9 cellular contexts compared by ENCODE assay signal in the genomic region with DNA sequence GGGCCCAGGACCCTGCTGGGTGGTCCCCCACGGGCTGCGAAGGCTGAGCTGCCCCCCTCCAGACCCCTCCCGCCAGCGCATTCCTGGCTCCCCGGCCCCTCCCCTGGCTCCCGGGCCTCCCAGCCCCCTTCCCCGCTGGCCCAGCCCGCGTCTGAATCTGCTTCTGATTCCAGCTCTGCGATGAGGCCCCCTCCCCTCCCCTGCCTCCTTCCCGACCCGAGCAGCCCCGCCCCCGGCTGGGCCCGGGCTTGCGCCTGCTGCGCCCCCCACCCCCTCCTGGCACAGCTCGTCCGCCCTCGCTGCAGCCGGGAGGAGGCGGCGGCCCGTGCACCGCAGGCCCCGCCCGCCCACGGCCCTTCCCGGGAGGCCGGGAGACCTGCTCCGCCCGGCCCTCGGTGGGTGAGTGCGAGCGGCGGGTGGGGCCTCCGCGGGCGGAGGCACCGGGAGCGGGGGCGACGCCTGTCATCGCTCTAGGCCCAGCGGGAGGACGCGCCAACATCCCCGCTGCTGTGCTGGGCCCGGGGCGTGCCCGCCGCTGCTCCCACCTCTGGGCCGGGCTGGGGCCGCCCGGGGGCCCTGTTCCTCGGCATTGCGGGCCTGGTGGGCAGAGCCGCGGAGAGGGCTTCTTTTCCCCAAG. TPM values are rescaled to one million over a fixed set of nuclear protein-coding genes. Genes with fewer than 3 reads are reported as not detected.
DNase-seq lines count a peak whose midpoint lies in the region; ATAC-seq and TF ChIP-seq lines count a peak whose summit lies in the region.
"Had no signal": no experiment of that assay in that cellular context is flagged by ENCODE, and none has a peak within 500 bp of the region (broad histone marks: within the 10 kb centered on the region; RNA-seq: fewer than 3 reads in every experiment).

TSS of gene NTN3 (plus strand) at position 282 of the 637 bp plus-strand sequence. CDS start 405 bp downstream, outside the sequence.

- H3K4me1 ChIP-seq in GM23338 (ENCODE audit: insufficient read depth) (peaks cover 20% of the 10 kb centered on the region), iPS-20b (ENCODE audit: insufficient read depth, low read length) (peaks cover 6% of the 10 kb centered on the region)

- H3K27me3 ChIP-seq in GM23338 (ENCODE audit: insufficient read depth) (peaks cover 68% of the 10 kb centered on the region), iPS-20b (ENCODE audit: insufficient read depth, low read length) (peaks cover 78% of the 10 kb centered on the region)

- H3K79me2 ChIP-seq in GM23338 (replicated peaks; ENCODE audit: insufficient read depth): no peaks in the 10 kb centered on the region

- H3K36me3 ChIP-seq in GM23338 (ENCODE audit: insufficient read depth) (no peaks in the 10 kb centered on the region), SK-N-MC (ENCODE audit: insufficient read depth, low read length) (no peaks in the 10 kb centered on the region), iPS-20b (ENCODE audit: insufficient read depth, low read depth, low read length) (no peaks in the 10 kb centered on the region)

- H4K20me1 ChIP-seq in GM23338 (replicated peaks; ENCODE audit: insufficient read depth): peaks cover 5% of the 10 kb centered on the region; the same call in 1 of the 2 replicates

- H3K36me3 Mint-ChIP-seq in GM23338 (ENCODE audit: low read depth): no peaks in the 10 kb centered on the region; the same call in 1 of the 3 replicates

- H3K27ac ChIP-seq in 22Rv1: peak within 1 kb of the TSS; percentile 95
- no peak within 1 kb of the TSS for H3K27ac ChIP-seq in GM23338 (ENCODE audit: low read depth)
- H3K27ac ChIP-seq in SK-N-MC: peak within 1 kb of the TSS; percentile 72
- H3K27ac ChIP-seq in iPS-20b (ENCODE audit: low read length): no peak within 1 kb of the TSS

- H3K9me3 ChIP-seq in SK-N-MC (ENCODE audit: low read depth, low read length) (no peaks in the 10 kb centered on the region), iPS-20b (ENCODE audit: insufficient read depth, low read depth, low read length) (no peaks in the 10 kb centered on the region)

- H3F3A ChIP-seq in GM23338 (replicated peaks; ENCODE audit: low read depth): peaks cover 18% of the 10 kb centered on the region

- peak within 1 kb of the TSS; percentile 45 for H3K4me3 Mint-ChIP-seq in GM23338
- H3K4me3 Mint-ChIP-seq: T-helper 1 cell treated with Interleukin-12 subunit alpha and Interleukin-12 subunit beta and Interleukin-4 antibody, amounts not matched to agents 30 μg/mL and 1 μg/mL, for 36 hours had no signal

- peak within 1 kb of the TSS; percentile 54 for H3K4me3 ChIP-seq in GM23338
- peak within 1 kb of the TSS; percentile 80 for H3K4me3 ChIP-seq in SK-N-MC
- H3K4me3 ChIP-seq in iPS-20b (ENCODE audit: low read length): peak within 1 kb of the TSS; percentile 7; the same call in 1 of the 2 replicates

- H3K4me2 ChIP-seq in GM23338: peak within 1 kb of the TSS; percentile 78

- no peaks in the 10 kb centered on the region for H3K9me3 Mint-ChIP-seq in GM23338
- H3K9me3 Mint-ChIP-seq: T-helper 1 cell treated with Interleukin-12 subunit alpha and Interleukin-12 subunit beta and Interleukin-4 antibody, amounts not matched to agents 30 μg/mL and 1 μg/mL, for 36 hours had no signal

- peaks cover 56% of the 10 kb centered on the region for H3K27me3 Mint-ChIP-seq in GM23338 (ENCODE audit: insufficient read depth, low read depth, poor library complexity)

- H3K27ac Mint-ChIP-seq in GM23338: no peak within 1 kb of the TSS
- H3K27ac Mint-ChIP-seq: T-helper 1 cell treated with Interleukin-12 subunit alpha and Interleukin-12 subunit beta and Interleukin-4 antibody, amounts not matched to agents 30 μg/mL and 1 μg/mL, for 36 hours had no signal

- peak; percentile 6 for ATAC-seq in GM23338
- no peak for ATAC-seq in GM18519 (IDR thresholded peaks at IDR 0.05; ENCODE audit: low FRiP score, unreplicated experiment)
- ATAC-seq in HG03460 (IDR thresholded peaks at IDR 0.05; ENCODE audit: unreplicated experiment): no peak

- no peak for TF ChIP-seq CTCF in 22Rv1 (IDR thresholded peaks at IDR 0.05)
- TF ChIP-seq CTCF in GM23338 (conservative IDR thresholded peaks at IDR 0.05; ENCODE audit: low read depth in 2 of 2): no peak

- H3K9ac ChIP-seq in SK-N-MC (ENCODE audit: insufficient read length) (peak within 1 kb of the TSS; percentile 68), iPS-20b (ENCODE audit: low read depth, low read length) (no peak within 1 kb of the TSS)

- H2AFZ ChIP-seq in GM23338: no peak within 1 kb of the TSS

- DNase-seq in GM23338 (ENCODE audit: low spot score): peak; percentile 71
- DNase-seq in SK-N-MC (ENCODE audit: low read depth, low spot score): no peak
- DNase-seq in COLO829 (ENCODE audit: low spot score): no peak
- no peak for DNase-seq in stimulated activated CD4-positive, alpha-beta T cell treated with anti-CD3 and anti-CD28 coated beads, Interleukin-12 subunit alpha, Interleukin-12 subunit beta, amount 100 ng/mL, for 4 hours

- no peaks in the 10 kb centered on the region for H3K9me2 ChIP-seq in GM23338 (ENCODE audit: insufficient read depth)

- peaks cover 22% of the 10 kb centered on the region for H3K4me1 Mint-ChIP-seq in GM23338

TF ChIP-seq in GM23338, 12 proteins besides CTCF, POLR2A, EP300 and RAD21 (continues in another document):
- TF ChIP-seq STAT1 (IDR thresholded peaks at IDR 0.05; ENCODE audit: unreplicated experiment) (no peak), ETS1 (IDR thresholded peaks at IDR 0.05) (no peak), JUNB (IDR thresholded peaks at IDR 0.05; ENCODE audit: unreplicated experiment) (no peak), EZH2 (IDR thresholded peaks at IDR 0.05; ENCODE audit: low read depth, unreplicated experiment) (no peak), ZNF462 (CRISPR knock-in tag; IDR thresholded peaks at IDR 0.05) (no peak)

RNA-seq across cellular contexts. Expression of gene NTN3, which starts in this region (rescaled TPM):
- 1.7 and 3.0 TPM in 2 replicates for total RNA-seq in GM23338 (2014; rRNA removed; shearing (Covaris generic))
- polyA plus RNA-seq in GM23338 (2016; fragmentation: Nextera tagmentation; extraction: Ambion mirVana): 0.10 TPM in 1 of 2 replicates, not detected in the other

Comparison
In these comparisons a context has a peak if more than half of its experiments do, and no peak if none do; other contexts are left out.
1. H3K27ac ChIP-seq: peak in 22Rv1 (single experiment) and SK-N-MC (single experiment); none in GM23338 (single experiment) and iPS-20b (single experiment).
2. H3K4me3 ChIP-seq: peak in every context shown above with its lines; median percentile 80 in SK-N-MC; 54 in GM23338; 7 in iPS-20b.